12 cellular contexts compared by ENCODE assay signal in genomic region chr14:103696027-103696402, GRCh38. TPM values are rescaled to one million over a fixed set of nuclear protein-coding genes. Genes with fewer than 3 reads are reported as not detected.
A peak's percentile ranks its signal among the peaks of the same experiment; 100 is the strongest.
DNase-seq lines count a peak whose midpoint lies in the region; ATAC-seq and TF ChIP-seq lines count a peak whose summit lies in the region.
"Had no signal": no experiment of that assay in that cellular context is flagged by ENCODE, and none has a peak within 500 bp of the region (broad histone marks: within the 10 kb centered on the region; RNA-seq: fewer than 3 reads in every experiment).

No MANE protein-coding gene starts in this region.

- DNase-seq in activated naive CD4-positive, alpha-beta T cell treated with anti-CD3 and anti-CD28 coated beads, Interleukin-2, amount 50 U/mL, for 72 hours (ENCODE audit: low spot score in 2 of 2) = no peak
- no peak for DNase-seq in activated naive CD4-positive, alpha-beta T cell treated with anti-CD3 and anti-CD28 coated beads, Interleukin-2, amount 10 ng/mL, durations not matched to agents 7 days and 5 days
- DNase-seq in naive B cell (no peak), thoracic aorta (ENCODE audit: low spot score) (no peak), iPS-NIHi7 (ENCODE audit: extremely low spot score) (no peak)
- DNase-seq in activated CD8-positive, alpha-beta T cell treated with anti-CD3 and anti-CD28 coated beads, Interleukin-2, amount 10 ng/mL, durations not matched to agents 7 days and 5 days = no peak
- DNase-seq: activated CD8-positive, alpha-beta memory T cell treated with anti-CD3 and anti-CD28 coated beads, Interleukin-2, amount 10 ng/mL, durations not matched to agents 7 days and 5 days; AML-193; KG1; left colon had no signal

- H3K27ac Mint-ChIP-seq in activated naive CD4-positive, alpha-beta T cell treated with anti-CD3 and anti-CD28 coated beads, Interleukin-2, amount 50 U/mL, for 72 hours = peak overlapping the region; percentile 68 to 81
- H3K27ac Mint-ChIP-seq in activated naive CD4-positive, alpha-beta T cell treated with anti-CD3 and anti-CD28 coated beads, Interleukin-2, amount 10 ng/mL, durations not matched to agents 7 days and 5 days = no peak overlapping the region
- peak overlapping the region in 4 of 6 donors; percentile 56 to 85 (median 69) for H3K27ac Mint-ChIP-seq in naive B cell
- H3K27ac Mint-ChIP-seq in activated CD8-positive, alpha-beta T cell treated with anti-CD3 and anti-CD28 coated beads, Interleukin-2, amount 10 ng/mL, durations not matched to agents 7 days and 5 days = no peak overlapping the region
- H3K27ac Mint-ChIP-seq: activated CD8-positive, alpha-beta memory T cell treated with anti-CD3 and anti-CD28 coated beads, Interleukin-2, amount 10 ng/mL, durations not matched to agents 7 days and 5 days had no signal

- H3K27me3 Mint-ChIP-seq in activated naive CD4-positive, alpha-beta T cell treated with anti-CD3 and anti-CD28 coated beads, Interleukin-2, amount 10 ng/mL, durations not matched to agents 7 days and 5 days = no peaks in the 10 kb centered on the region
- no peaks in the 10 kb centered on the region for H3K27me3 Mint-ChIP-seq in naive B cell
- H3K27me3 Mint-ChIP-seq in activated CD8-positive, alpha-beta T cell treated with anti-CD3 and anti-CD28 coated beads, Interleukin-2, amount 10 ng/mL, durations not matched to agents 7 days and 5 days (ENCODE audit: low read depth) = no peaks in the 10 kb centered on the region
- H3K27me3 Mint-ChIP-seq: activated CD8-positive, alpha-beta memory T cell treated with anti-CD3 and anti-CD28 coated beads, Interleukin-2, amount 10 ng/mL, durations not matched to agents 7 days and 5 days had no signal

- POLR2A ChIA-PET in activated CD8-positive, alpha-beta T cell treated with anti-CD3 and anti-CD28 coated beads, Interleukin-2, amount 10 ng/mL, durations not matched to agents 7 days and 5 days (lab: Charles Lee) = no interaction called here

- ATAC-seq in activated naive CD4-positive, alpha-beta T cell treated with anti-CD3 and anti-CD28 coated beads, Interleukin-2, amount 50 U/mL, for 72 hours = no peak
- no peak for ATAC-seq in naive B cell (ENCODE audit: low read depth in 2 of 2)
- ATAC-seq in thoracic aorta (ENCODE audit: insufficient number of reproducible peaks, low FRiP score, low read depth) = no peak
- ATAC-seq in activated CD8-positive, alpha-beta T cell treated with anti-CD3 and anti-CD28 coated beads, Interleukin-2, amount 10 ng/mL, durations not matched to agents 7 days and 5 days = no peak
- ATAC-seq in GM21381 (IDR thresholded peaks at IDR 0.05; ENCODE audit: unreplicated experiment) = no peak
- ATAC-seq: activated CD8-positive, alpha-beta memory T cell treated with anti-CD3 and anti-CD28 coated beads, Interleukin-2, amount 10 ng/mL, durations not matched to agents 7 days and 5 days; left colon had no signal

- H3K4me3 ChIP-seq in thoracic aorta = no peak overlapping the region

- no peak overlapping the region for H3K4me3 Mint-ChIP-seq in activated naive CD4-positive, alpha-beta T cell treated with anti-CD3 and anti-CD28 coated beads, Interleukin-2, amount 10 ng/mL, durations not matched to agents 7 days and 5 days
- peak overlapping the region in 4 of 8 donors; percentile 30 to 56 (median 45) for H3K4me3 Mint-ChIP-seq in naive B cell
- no peak overlapping the region for H3K4me3 Mint-ChIP-seq in activated CD8-positive, alpha-beta T cell treated with anti-CD3 and anti-CD28 coated beads, Interleukin-2, amount 10 ng/mL, durations not matched to agents 7 days and 5 days
- H3K4me3 Mint-ChIP-seq: activated CD8-positive, alpha-beta memory T cell treated with anti-CD3 and anti-CD28 coated beads, Interleukin-2, amount 10 ng/mL, durations not matched to agents 7 days and 5 days had no signal

- H3K27ac ChIP-seq in angular gyrus (ENCODE audit: low read depth, low read length) = peak overlapping the region; percentile 29
- peak overlapping the region; percentile 30 to 31 for H3K27ac ChIP-seq in thoracic aorta

- H3K4me1 ChIP-seq in thoracic aorta (ENCODE audit: control insufficient read depth in 1 of 2, low read depth in 2 of 2) = peaks cover 5 to 56% of the 10 kb centered on the region in 2 donors

- no peaks in the 10 kb centered on the region for H3K36me3 Mint-ChIP-seq in activated naive CD4-positive, alpha-beta T cell treated with anti-CD3 and anti-CD28 coated beads, Interleukin-2, amount 50 U/mL, for 72 hours
- H3K36me3 Mint-ChIP-seq in activated naive CD4-positive, alpha-beta T cell treated with anti-CD3 and anti-CD28 coated beads, Interleukin-2, amount 10 ng/mL, durations not matched to agents 7 days and 5 days = peaks cover 13% of the 10 kb centered on the region
- no peaks in the 10 kb centered on the region for H3K36me3 Mint-ChIP-seq in naive B cell
- H3K36me3 Mint-ChIP-seq in activated CD8-positive, alpha-beta T cell treated with anti-CD3 and anti-CD28 coated beads, Interleukin-2, amount 10 ng/mL, durations not matched to agents 7 days and 5 days (ENCODE audit: low read depth) = peaks cover 34% of the 10 kb centered on the region

- peaks cover 8% of the 10 kb centered on the region for H3K4me1 Mint-ChIP-seq in activated naive CD4-positive, alpha-beta T cell treated with anti-CD3 and anti-CD28 coated beads, Interleukin-2, amount 10 ng/mL, durations not matched to agents 7 days and 5 days
- H3K4me1 Mint-ChIP-seq in naive B cell = peaks cover 38 to 62% (median 60%) of the 10 kb centered on the region in 3 donors
- no peaks in the 10 kb centered on the region for H3K4me1 Mint-ChIP-seq in activated CD8-positive, alpha-beta T cell treated with anti-CD3 and anti-CD28 coated beads, Interleukin-2, amount 10 ng/mL, durations not matched to agents 7 days and 5 days (ENCODE audit: low read depth)
- H3K4me1 Mint-ChIP-seq: activated CD8-positive, alpha-beta memory T cell treated with anti-CD3 and anti-CD28 coated beads, Interleukin-2, amount 10 ng/mL, durations not matched to agents 7 days and 5 days had no signal

- H3K36me3 ChIP-seq in thoracic aorta = peaks cover 50% of the 10 kb centered on the region

- no peaks in the 10 kb centered on the region for H3K9me3 ChIP-seq in thoracic aorta

- CTCF ChIA-PET in activated naive CD4-positive, alpha-beta T cell treated with anti-CD3 and anti-CD28 coated beads, Interleukin-2, amount 10 ng/mL, durations not matched to agents 7 days and 5 days (lab: Charles Lee) = no interaction called here
- CTCF ChIA-PET in activated CD8-positive, alpha-beta T cell treated with anti-CD3 and anti-CD28 coated beads, Interleukin-2, amount 10 ng/mL, durations not matched to agents 7 days and 5 days (lab: Charles Lee) = interaction anchor here (1.8 kb wide), 1 partner anchor 16 kb away, joined by 5 read pairs; no protein-coding TSS in a partner anchor

- no peaks in the 10 kb centered on the region for H3K9me3 Mint-ChIP-seq in activated naive CD4-positive, alpha-beta T cell treated with anti-CD3 and anti-CD28 coated beads, Interleukin-2, amount 50 U/mL, for 72 hours
- H3K9me3 Mint-ChIP-seq in activated naive CD4-positive, alpha-beta T cell treated with anti-CD3 and anti-CD28 coated beads, Interleukin-2, amount 10 ng/mL, durations not matched to agents 7 days and 5 days = no peaks in the 10 kb centered on the region
- no peaks in the 10 kb centered on the region for H3K9me3 Mint-ChIP-seq in naive B cell
- no peaks in the 10 kb centered on the region for H3K9me3 Mint-ChIP-seq in activated CD8-positive, alpha-beta T cell treated with anti-CD3 and anti-CD28 coated beads, Interleukin-2, amount 10 ng/mL, durations not matched to agents 7 days and 5 days (ENCODE audit: insufficient read depth)

- no peaks in the 10 kb centered on the region for H3K27me3 ChIP-seq in thoracic aorta (replicated peaks; ENCODE audit: insufficient read depth)

- no peak for TF ChIP-seq CTCF in thoracic aorta (IDR thresholded peaks at IDR 0.05)

RNA-seq across cellular contexts. Expression of gene XRCC3, which starts 19.2 kb away (rescaled TPM):
- 10 to 100 TPM; 45.8 to 46.4 TPM for total RNA-seq in activated naive CD4-positive, alpha-beta T cell treated with anti-CD3 and anti-CD28 coated beads, Interleukin-2, amount 50 U/mL, for 72 hours
- 1 to 10 TPM; 2.9 to 7.5 (median 5.7) TPM for polyA plus RNA-seq in naive B cell (ENCODE audit: low read depth in 6 of 6)
- 10 to 100 TPM in 1 of 2 donors, 1 to 10 TPM in 1; 8.4 to 18.5 TPM for total RNA-seq in thoracic aorta
- total RNA-seq in activated CD8-positive, alpha-beta T cell treated with anti-CD3 and anti-CD28 coated beads, Interleukin-2, amount 10 ng/mL, durations not matched to agents 7 days and 5 days = 10 to 100 TPM; 46.2 to 52.5 TPM

RNA-seq across cellular contexts. Expression of gene ZFYVE21, which starts 19.6 kb away (rescaled TPM):
- total RNA-seq in activated naive CD4-positive, alpha-beta T cell treated with anti-CD3 and anti-CD28 coated beads, Interleukin-2, amount 50 U/mL, for 72 hours = 10 to 100 TPM; 15.3 to 16.4 TPM
- 10 to 100 TPM in 1 of 6 donors, 1 to 10 TPM in 5; 4.8 to 10.5 (median 6.7) TPM for polyA plus RNA-seq in naive B cell (ENCODE audit: low read depth in 6 of 6)
- 100 to 1,000 TPM in 1 of 2 donors, 10 to 100 TPM in 1; 97.1 to 159 TPM for total RNA-seq in thoracic aorta
- 10 to 100 TPM; 16.7 to 17.4 TPM for total RNA-seq in activated CD8-positive, alpha-beta T cell treated with anti-CD3 and anti-CD28 coated beads, Interleukin-2, amount 10 ng/mL, durations not matched to agents 7 days and 5 days

Comparison
In these comparisons a context has a peak if more than half of its experiments do, and no peak if none do; other contexts are left out.
1. H3K27ac Mint-ChIP-seq: peak in activated naive CD4-positive, alpha-beta T cell treated with anti-CD3 and anti-CD28 coated beads, Interleukin-2, amount 50 U/mL, for 72 hours (2 of 2) and naive B cell (4 of 6); none in activated naive CD4-positive, alpha-beta T cell treated with anti-CD3 and anti-CD28 coated beads, Interleukin-2, amount 10 ng/mL, durations not matched to agents 7 days and 5 days (single experiment) and activated CD8-positive, alpha-beta T cell treated with anti-CD3 and anti-CD28 coated beads, Interleukin-2, amount 10 ng/mL, durations not matched to agents 7 days and 5 days (single experiment).
2. RNA of gene ZFYVE21, which starts 19.6 kb away (total RNA-seq): 97.1 to 159 TPM in thoracic aorta; 16.7 to 17.4 TPM in activated CD8-positive, alpha-beta T cell treated with anti-CD3 and anti-CD28 coated beads, Interleukin-2, amount 10 ng/mL, durations not matched to agents 7 days and 5 days and 15.3 to 16.4 TPM in activated naive CD4-positive, alpha-beta T cell treated with anti-CD3 and anti-CD28 coated beads, Interleukin-2, amount 50 U/mL, for 72 hours; every median in the first group is over 4 times any median in the second.